Comparison of ENCODE assay signal across 17 cellular contexts in the genomic region with DNA sequence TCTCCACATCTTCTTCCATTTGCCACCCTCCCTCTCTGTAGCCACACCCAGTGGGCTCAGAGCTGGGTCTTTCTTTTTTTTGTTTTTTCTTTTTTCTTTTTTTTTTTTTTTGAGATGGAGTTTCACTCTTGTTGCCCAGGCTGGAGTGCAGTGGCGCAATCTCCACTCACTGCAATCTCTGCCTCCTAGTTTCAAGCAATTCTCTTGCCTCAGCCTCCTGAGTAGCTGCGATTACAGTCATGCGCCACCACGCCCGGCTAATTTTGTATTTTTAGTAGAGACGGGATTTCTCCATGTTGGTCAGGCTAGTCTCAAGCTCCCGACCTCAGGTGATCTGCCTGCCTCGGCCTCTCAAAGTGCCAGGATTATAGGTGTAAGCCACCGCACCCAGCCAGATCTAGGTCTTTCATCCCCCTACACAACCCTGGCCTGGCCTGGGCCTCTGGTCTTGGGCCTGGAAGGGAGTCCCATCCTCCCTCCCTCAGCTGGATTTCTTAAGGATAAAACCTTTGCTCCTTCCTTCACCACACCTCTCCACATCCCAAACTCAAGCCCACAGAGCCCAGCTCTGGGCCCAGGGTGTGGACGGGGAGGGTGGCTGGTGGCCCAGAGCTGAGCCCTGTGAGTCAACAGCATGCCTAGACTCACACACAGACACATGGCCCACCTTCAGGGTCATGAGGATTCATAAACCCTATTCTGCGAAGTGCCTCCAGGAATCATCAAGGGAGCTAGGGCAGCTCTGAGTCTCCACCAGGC. TPM values are rescaled to one million over a fixed set of nuclear protein-coding genes. Genes with fewer than 3 reads are reported as not detected.
"Had no signal": no experiment of that assay in that cellular context is flagged by ENCODE, and none has a peak within 500 bp of the region (broad histone marks: within the 10 kb centered on the region; RNA-seq: fewer than 3 reads in every experiment).

No MANE protein-coding gene starts in this region.

- H3K9me3 ChIP-seq: ascending aorta, gastroesophageal sphincter, mucosa of descending colon, tibial nerve, uterus had no signal

- H3K36me3 Mint-ChIP-seq: naive thymus-derived CD8-positive, alpha-beta T cell had no signal

- H3K27me3 ChIP-seq: ascending aorta, gastroesophageal sphincter, tibial nerve, uterus had no signal

- H3K36me3 ChIP-seq: ascending aorta, gastroesophageal sphincter, tibial nerve, uterus had no signal

- H3K4me3 ChIP-seq: ascending aorta, gastroesophageal sphincter, mucosa of descending colon, tibial nerve, uterus had no signal

- H3K9me3 Mint-ChIP-seq: activated naive CD4-positive, alpha-beta T cell treated with anti-CD3 and anti-CD28 coated beads for 36 hours; activated T-helper 17 cell treated with anti-CD3 and anti-CD28 coated beads, Interleukin-2, amount 50 U/mL, for 72 hours; naive thymus-derived CD8-positive, alpha-beta T cell had no signal

- H3K27ac Mint-ChIP-seq: activated naive CD4-positive, alpha-beta T cell treated with anti-CD3 and anti-CD28 coated beads for 36 hours; naive thymus-derived CD8-positive, alpha-beta T cell had no signal

- ATAC-seq: activated T-helper 17 cell treated with anti-CD3 and anti-CD28 coated beads, Interleukin-2, amount 50 U/mL, for 72 hours; gastroesophageal sphincter; mucosa of descending colon; naive thymus-derived CD8-positive, alpha-beta T cell had no signal

- DNase-seq: activated CD4-positive, alpha-beta T cell treated with anti-CD3 and anti-CD28 coated beads, Interleukin-2, amount 50 U/mL, for 1 hour; activated T-cell treated with anti-CD3 and anti-CD28 coated beads for 4 hours; erythroblast; mucosa of descending colon; naive thymus-derived CD8-positive, alpha-beta T cell; occipital lobe; stimulated activated CD4-positive, alpha-beta T cell treated with anti-CD3 and anti-CD28 coated beads, Interleukin-4, amount 100 ng/mL, for 1 hour; stimulated activated naive CD4-positive, alpha-beta T cell; uterus had no signal

- H3K4me3 Mint-ChIP-seq: activated naive CD4-positive, alpha-beta T cell treated with anti-CD3 and anti-CD28 coated beads for 36 hours; activated T-helper 17 cell treated with anti-CD3 and anti-CD28 coated beads, Interleukin-2, amount 50 U/mL, for 72 hours; naive thymus-derived CD8-positive, alpha-beta T cell had no signal

- H3K27ac ChIP-seq: ascending aorta, gastroesophageal sphincter, tibial nerve, uterus had no signal

- H3K4me1 ChIP-seq: ascending aorta, gastroesophageal sphincter, tibial nerve, uterus had no signal

RNA-seq across cellular contexts. Expression of gene KCNIP1, which starts 18.8 kb away (rescaled TPM):
- total RNA-seq: activated CD8-positive, alpha-beta memory T cell treated with anti-CD3 and anti-CD28 coated beads for 36 hours; activated naive CD4-positive, alpha-beta T cell treated with anti-CD3 and anti-CD28 coated beads for 36 hours; activated T-helper 17 cell treated with anti-CD3 and anti-CD28 coated beads, Interleukin-2, amount 50 U/mL, for 72 hours; ascending aorta; mammary epithelial cell; naive thymus-derived CD8-positive, alpha-beta T cell; T-helper 2 cell treated with Interferon-gamma antibody and Interleukin-4, amounts not matched to agents 100 ng/mL and 5 ng/mL, for 36 hours had no signal
- polyA plus RNA-seq: mammary epithelial cell; naive thymus-derived CD8-positive, alpha-beta T cell had no signal
